In the genomic region with DNA sequence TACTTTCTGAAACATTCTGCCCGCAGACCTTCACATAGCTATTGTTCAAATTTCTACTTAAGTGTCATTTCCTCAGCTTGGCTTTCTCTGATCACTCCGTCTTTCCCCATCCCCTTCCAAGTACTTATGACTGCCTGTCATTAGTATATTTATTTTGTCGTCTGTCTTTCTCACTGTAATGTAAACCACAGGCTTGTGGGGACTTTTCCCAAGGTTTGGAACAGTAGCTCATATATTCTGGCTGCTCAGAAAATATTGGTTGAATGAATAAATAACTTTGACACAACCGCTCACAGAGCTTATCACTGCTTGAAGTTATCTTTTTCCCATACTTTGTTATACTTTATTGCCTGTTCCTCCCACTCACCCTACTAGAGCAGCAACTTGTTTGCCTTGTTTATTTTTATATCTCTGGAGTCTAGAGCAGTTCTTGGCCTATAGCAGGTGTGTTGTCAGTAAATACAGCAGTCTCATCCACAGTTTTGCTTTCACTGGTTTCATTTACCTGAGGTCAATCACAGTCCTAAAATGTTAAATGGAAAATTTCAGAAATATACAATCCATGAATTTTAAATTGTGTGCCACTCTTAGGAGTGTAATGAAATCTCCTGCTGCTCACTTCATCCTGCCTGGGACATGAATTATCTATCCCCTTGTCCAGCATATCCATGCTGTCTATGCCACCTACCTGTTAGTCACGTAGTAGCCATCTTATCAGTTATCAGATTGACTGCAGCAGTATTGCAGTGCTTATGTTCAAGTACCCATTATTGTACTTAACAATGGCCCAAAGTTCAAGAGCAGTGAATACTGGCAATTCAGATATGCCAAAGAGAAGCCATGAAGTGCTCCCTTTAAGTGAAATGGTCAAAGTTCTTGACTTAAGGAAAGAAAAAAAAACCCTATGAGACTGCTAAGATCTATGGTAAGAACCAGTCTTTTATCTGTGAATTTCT, we compare ENCODE assay signal across 1 cellular context.
TF ChIP-seq lines count a peak whose summit lies in the region.

No MANE protein-coding gene starts in this region.

TF ChIP-seq in HepG2, 621 proteins besides CTCF, POLR2A, EP300 and RAD21:
- TF ChIP-seq ZNF317 (CRISPR knock-in tag; IDR thresholded peaks at IDR 0.05) (peak; percentile 99), DDIT3 (CRISPR knock-in tag; IDR thresholded peaks at IDR 0.05) (no peak), ZNF747 (CRISPR knock-in tag; IDR thresholded peaks at IDR 0.05; ENCODE audit: borderline replicate concordance) (no peak), ZNF446 (CRISPR knock-in tag; IDR thresholded peaks at IDR 0.05) (no peak)
